Comparison of ENCODE assay signal across 8 cellular contexts in genomic region chr17:7405413-7405881, GRCh38.
A peak's percentile ranks its signal among the peaks of the same experiment; 100 is the strongest.
DNase-seq lines count a peak whose midpoint lies in the region; ATAC-seq lines count a peak whose summit lies in the region.

No MANE protein-coding gene starts in this region.

- H3K27ac ChIP-seq in stomach smooth muscle (ENCODE audit: low read length): peak overlapping the region; percentile 79

- H3K9me3 ChIP-seq in adipocyte (ENCODE audit: control insufficient read depth, low read length) (no peaks in the 10 kb centered on the region), stomach smooth muscle (ENCODE audit: control insufficient read depth in 2 of 2, low read length in 2 of 2) (no peaks in the 10 kb centered on the region)

- H3K4me3 ChIP-seq in adipocyte (ENCODE audit: low read length) (peak overlapping the region; percentile 84), stomach smooth muscle (ENCODE audit: low read length in 2 of 2) (peak overlapping the region; percentile 28 to 82)

- H3K4me1 ChIP-seq in adipocyte (ENCODE audit: control insufficient read depth, insufficient read depth, low read length): peaks cover 13% of the 10 kb centered on the region
- H3K4me1 ChIP-seq in stomach smooth muscle (ENCODE audit: control insufficient read depth, insufficient read depth, low read length): peaks cover 18% of the 10 kb centered on the region

- ATAC-seq in GM21360 (IDR thresholded peaks at IDR 0.05; ENCODE audit: unreplicated experiment) (no peak), HG03139 (IDR thresholded peaks at IDR 0.05; ENCODE audit: unreplicated experiment) (no peak)

- H3K36me3 ChIP-seq in adipocyte (ENCODE audit: control insufficient read depth, insufficient read depth, low read length, severe bottlenecking) (peaks cover 20% of the 10 kb centered on the region), stomach smooth muscle (ENCODE audit: control insufficient read depth in 2 of 2, insufficient read depth in 2 of 2, low read length in 2 of 2) (peaks cover 9 to 13% of the 10 kb centered on the region in 2 donors)

- DNase-seq in DMS53 (lab: John Stamatoyannopoulos, UW): peak; percentile 50
- DNase-seq in DMS53 treated with DMSO at 0.1 percent for 48 hours (lab: John Stamatoyannopoulos, UW; ENCODE audit: unreplicated experiment): no peak
- peak; percentile 49 for DNase-seq in adipocyte (ENCODE audit: low read depth)
- peak; percentile 60 for DNase-seq in iPS-NIHi11 (ENCODE audit: low spot score)
- no peak for DNase-seq in DMS 273 treated with DMSO at 0.1 percent for 48 hours (lab: John Stamatoyannopoulos, UW)

- no peaks in the 10 kb centered on the region for H3K27me3 ChIP-seq in adipocyte (replicated peaks; ENCODE audit: control insufficient read depth, insufficient read depth, low read length)
- H3K27me3 ChIP-seq in stomach smooth muscle (ENCODE audit: control insufficient read depth in 1 of 2, insufficient read depth in 2 of 2, low read length in 2 of 2): no peaks in the 10 kb centered on the region

- peak overlapping the region; percentile 82 for H3K9ac ChIP-seq in adipocyte (ENCODE audit: low read length)
- peak overlapping the region; percentile 64 to 80 for H3K9ac ChIP-seq in stomach smooth muscle (ENCODE audit: low read length in 2 of 2)

Comparison
In these comparisons a context has a peak if more than half of its experiments do, and no peak if none do; other contexts are left out.
1. DNase-seq: peak in DMS53 (single experiment), adipocyte (single experiment) and iPS-NIHi11 (single experiment); none in DMS53 treated with DMSO at 0.1 percent for 48 hours (single experiment) and DMS 273 treated with DMSO at 0.1 percent for 48 hours (single experiment).